Comparison of ENCODE assay signal across 1 cellular context in genomic region chr2:122077771-122078170, GRCh38.
TF ChIP-seq lines count a peak whose summit lies in the region.

No MANE protein-coding gene starts in this region.

TF ChIP-seq in SK-N-SH treated with all-trans-retinoic acid at 6 μM for 48 hours, 23 proteins besides CTCF, POLR2A, EP300 and RAD21 (continued from another document):
- TF ChIP-seq, protein P1, sequence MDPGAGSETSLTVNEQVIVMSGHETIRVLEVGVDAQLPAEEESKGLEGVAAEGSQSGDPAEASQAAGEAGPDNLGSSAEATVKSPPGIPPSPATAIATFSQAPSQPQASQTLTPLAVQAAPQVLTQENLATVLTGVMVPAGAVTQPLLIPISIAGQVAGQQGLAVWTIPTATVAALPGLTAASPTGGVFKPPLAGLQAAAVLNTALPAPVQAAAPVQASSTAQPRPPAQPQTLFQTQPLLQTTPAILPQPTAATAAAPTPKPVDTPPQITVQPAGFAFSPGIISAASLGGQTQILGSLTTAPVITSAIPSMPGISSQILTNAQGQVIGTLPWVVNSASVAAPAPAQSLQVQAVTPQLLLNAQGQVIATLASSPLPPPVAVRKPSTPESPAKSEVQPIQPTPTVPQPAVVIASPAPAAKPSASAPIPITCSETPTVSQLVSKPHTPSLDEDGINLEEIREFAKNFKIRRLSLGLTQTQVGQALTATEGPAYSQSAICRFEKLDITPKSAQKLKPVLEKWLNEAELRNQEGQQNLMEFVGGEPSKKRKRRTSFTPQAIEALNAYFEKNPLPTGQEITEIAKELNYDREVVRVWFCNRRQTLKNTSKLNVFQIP (CRISPR knock-in tag; IDR thresholded peaks at IDR 0.05; ENCODE audit: borderline replicate concordance, low read depth), result no peak
